Comparison of ENCODE assay signal across 16 cellular contexts in genomic region chr4:168421055-168421454, GRCh38. TPM values are rescaled to one million over a fixed set of nuclear protein-coding genes. Genes with fewer than 3 reads are reported as not detected.
DNase-seq lines count a peak whose midpoint lies in the region; ATAC-seq, FAIRE-seq and TF ChIP-seq lines count a peak whose summit lies in the region.
"Had no signal": no experiment of that assay in that cellular context is flagged by ENCODE, and none has a peak within 500 bp of the region (broad histone marks: within the 10 kb centered on the region; RNA-seq: fewer than 3 reads in every experiment).

No MANE protein-coding gene starts in this region.

- no peak for DNase-seq in activated CD8-positive, alpha-beta memory T cell treated with anti-CD3 and anti-CD28 coated beads, Interleukin-2, amount 10 ng/mL, durations not matched to agents 7 days and 5 days
- no peak for DNase-seq in activated CD8-positive, alpha-beta memory T cell treated with anti-CD3 and anti-CD28 coated beads, Interleukin-2, amount 50 U/mL, for 4 hours
- DNase-seq in A549 (ENCODE audit: low read depth in 1 of 2, low spot score in 1 of 2) (no peak), cerebellar cortex (ENCODE audit: low spot score) (no peak)
- no peak for DNase-seq in activated naive CD8-positive, alpha-beta T cell treated with anti-CD3 and anti-CD28 coated beads, Interleukin-2, amount 10 ng/mL, durations not matched to agents 7 days and 5 days
- DNase-seq in stimulated activated effector memory CD8-positive, alpha-beta T cell treated with anti-CD3 and anti-CD28 coated beads, Interleukin-12 subunit alpha, Interleukin-12 subunit beta, amount 100 ng/mL, for 72 hours (ENCODE audit: low spot score in 2 of 2) = no peak
- DNase-seq: 8988T; CD8-positive, alpha-beta T cell; COR-L47; DND-41; H9 had no signal

- no peak for TF ChIP-seq CTCF in A549 (IDR thresholded peaks at IDR 0.05)

- peaks cover 85% of the 10 kb centered on the region for H3K36me3 Mint-ChIP-seq in activated CD8-positive, alpha-beta memory T cell treated with anti-CD3 and anti-CD28 coated beads, Interleukin-2, amount 10 ng/mL, durations not matched to agents 7 days and 5 days
- peaks cover 58% of the 10 kb centered on the region for H3K36me3 Mint-ChIP-seq in activated naive CD8-positive, alpha-beta T cell treated with anti-CD3 and anti-CD28 coated beads, Interleukin-2, amount 10 ng/mL, durations not matched to agents 7 days and 5 days
- peaks cover 48% of the 10 kb centered on the region for H3K36me3 Mint-ChIP-seq in stimulated activated effector memory CD8-positive, alpha-beta T cell treated with anti-CD3 and anti-CD28 coated beads, Interleukin-12 subunit alpha, Interleukin-12 subunit beta, amount 100 ng/mL, for 72 hours

- no peaks in the 10 kb centered on the region for H3K27me3 Mint-ChIP-seq in activated CD8-positive, alpha-beta memory T cell treated with anti-CD3 and anti-CD28 coated beads, Interleukin-2, amount 10 ng/mL, durations not matched to agents 7 days and 5 days
- H3K27me3 Mint-ChIP-seq in activated naive CD8-positive, alpha-beta T cell treated with anti-CD3 and anti-CD28 coated beads, Interleukin-2, amount 10 ng/mL, durations not matched to agents 7 days and 5 days = no peaks in the 10 kb centered on the region
- H3K27me3 Mint-ChIP-seq: B cell, IgD-negative memory B cell had no signal

- no peak overlapping the region for H3K4me2 ChIP-seq in A549

- CTCF ChIA-PET in activated CD8-positive, alpha-beta memory T cell treated with anti-CD3 and anti-CD28 coated beads, Interleukin-2, amount 10 ng/mL, durations not matched to agents 7 days and 5 days (lab: Charles Lee) = no interaction called here
- CTCF ChIA-PET in A549 (lab: Yijun Ruan, JAX) = no interaction called here

- FAIRE-seq in A549 (lab: Jason Lieb, UNC) = no peak

- ATAC-seq in activated CD8-positive, alpha-beta memory T cell treated with anti-CD3 and anti-CD28 coated beads, Interleukin-2, amount 10 ng/mL, durations not matched to agents 7 days and 5 days = no peak
- ATAC-seq in A549 = no peak
- ATAC-seq in activated naive CD8-positive, alpha-beta T cell treated with anti-CD3 and anti-CD28 coated beads, Interleukin-2, amount 10 ng/mL, durations not matched to agents 7 days and 5 days (ENCODE audit: low read depth) = no peak
- no peak for ATAC-seq in stimulated activated effector memory CD8-positive, alpha-beta T cell treated with anti-CD3 and anti-CD28 coated beads, Interleukin-12 subunit alpha, Interleukin-12 subunit beta, amount 100 ng/mL, for 72 hours
- ATAC-seq in HG03571 (IDR thresholded peaks at IDR 0.05; ENCODE audit: unreplicated experiment) = no peak
- ATAC-seq: CD8-positive, alpha-beta T cell had no signal

- no peaks in the 10 kb centered on the region for H3K9me3 ChIP-seq in A549

- no peak for TF ChIP-seq RAD21 in A549 (conservative IDR thresholded peaks at IDR 0.05 in 1 of 2, IDR thresholded peaks at IDR 0.05 in 1 of 2)

- no peak overlapping the region for H3K4me3 ChIP-seq in A549
- H3K4me3 ChIP-seq: GM23248 had no signal

- TF ChIP-seq POLR2A in A549 (IDR thresholded peaks at IDR 0.05; ENCODE audit: low read length) = no peak

- H3K27ac ChIP-seq in A549 = peak overlapping the region; percentile 58 to 68; a peak in 4 of 6 replicates
- H3K27ac ChIP-seq: C4-2B, GM23248 had no signal

- 94% methylated on average over 3 of the region's 3 CpGs for WGBS in A549 (ENCODE audit: missing lambda C conversion rate)

- TF ChIP-seq EP300 in A549 (IDR thresholded peaks at IDR 0.05) = no peak

- no peaks in the 10 kb centered on the region for H3K9me3 Mint-ChIP-seq in activated CD8-positive, alpha-beta memory T cell treated with anti-CD3 and anti-CD28 coated beads, Interleukin-2, amount 10 ng/mL, durations not matched to agents 7 days and 5 days (ENCODE audit: low read depth)
- H3K9me3 Mint-ChIP-seq in activated naive CD8-positive, alpha-beta T cell treated with anti-CD3 and anti-CD28 coated beads, Interleukin-2, amount 10 ng/mL, durations not matched to agents 7 days and 5 days = no peaks in the 10 kb centered on the region
- no peaks in the 10 kb centered on the region for H3K9me3 Mint-ChIP-seq in stimulated activated effector memory CD8-positive, alpha-beta T cell treated with anti-CD3 and anti-CD28 coated beads, Interleukin-12 subunit alpha, Interleukin-12 subunit beta, amount 100 ng/mL, for 72 hours
- H3K9me3 Mint-ChIP-seq: CD8-positive, alpha-beta T cell; H9; IgD-negative memory B cell had no signal

- POLR2A ChIA-PET in A549 (lab: Yijun Ruan, JAX) = no interaction called here
- POLR2A ChIA-PET in activated naive CD8-positive, alpha-beta T cell treated with anti-CD3 and anti-CD28 coated beads, Interleukin-2, amount 10 ng/mL, durations not matched to agents 7 days and 5 days (lab: Charles Lee) = no interaction called here

- H3K4me1 Mint-ChIP-seq in activated CD8-positive, alpha-beta memory T cell treated with anti-CD3 and anti-CD28 coated beads, Interleukin-2, amount 10 ng/mL, durations not matched to agents 7 days and 5 days = peaks cover 16% of the 10 kb centered on the region
- peaks cover 13% of the 10 kb centered on the region for H3K4me1 Mint-ChIP-seq in activated naive CD8-positive, alpha-beta T cell treated with anti-CD3 and anti-CD28 coated beads, Interleukin-2, amount 10 ng/mL, durations not matched to agents 7 days and 5 days
- H3K4me1 Mint-ChIP-seq in stimulated activated effector memory CD8-positive, alpha-beta T cell treated with anti-CD3 and anti-CD28 coated beads, Interleukin-12 subunit alpha, Interleukin-12 subunit beta, amount 100 ng/mL, for 72 hours = peaks cover 6% of the 10 kb centered on the region
- H3K4me1 Mint-ChIP-seq: B cell, IgD-negative memory B cell had no signal

- H3K4me1 ChIP-seq in A549 = peaks cover 12% of the 10 kb centered on the region

- peak overlapping the region; percentile 11 for H3K27ac Mint-ChIP-seq in activated CD8-positive, alpha-beta memory T cell treated with anti-CD3 and anti-CD28 coated beads, Interleukin-2, amount 10 ng/mL, durations not matched to agents 7 days and 5 days
- H3K27ac Mint-ChIP-seq in activated naive CD8-positive, alpha-beta T cell treated with anti-CD3 and anti-CD28 coated beads, Interleukin-2, amount 10 ng/mL, durations not matched to agents 7 days and 5 days = peak overlapping the region; percentile 55
- H3K27ac Mint-ChIP-seq in stimulated activated effector memory CD8-positive, alpha-beta T cell treated with anti-CD3 and anti-CD28 coated beads, Interleukin-12 subunit alpha, Interleukin-12 subunit beta, amount 100 ng/mL, for 72 hours = peak overlapping the region; percentile 18
- H3K27ac Mint-ChIP-seq: B cell; CD8-positive, alpha-beta T cell; H9; IgD-negative memory B cell had no signal

- no peak overlapping the region for H3K4me3 Mint-ChIP-seq in activated CD8-positive, alpha-beta memory T cell treated with anti-CD3 and anti-CD28 coated beads, Interleukin-2, amount 10 ng/mL, durations not matched to agents 7 days and 5 days
- no peak overlapping the region for H3K4me3 Mint-ChIP-seq in activated naive CD8-positive, alpha-beta T cell treated with anti-CD3 and anti-CD28 coated beads, Interleukin-2, amount 10 ng/mL, durations not matched to agents 7 days and 5 days
- no peak overlapping the region for H3K4me3 Mint-ChIP-seq in stimulated activated effector memory CD8-positive, alpha-beta T cell treated with anti-CD3 and anti-CD28 coated beads, Interleukin-12 subunit alpha, Interleukin-12 subunit beta, amount 100 ng/mL, for 72 hours
- H3K4me3 Mint-ChIP-seq: B cell; CD8-positive, alpha-beta T cell; H9; IgD-negative memory B cell had no signal

TF ChIP-seq in A549, 52 proteins besides CTCF, POLR2A, EP300 and RAD21:
- TF ChIP-seq NPAS2 (CRISPR knock-in tag; IDR thresholded peaks at IDR 0.05; ENCODE audit: borderline replicate concordance) = no peak
- peak; percentile 7 for TF ChIP-seq MAFK (IDR thresholded peaks at IDR 0.05; ENCODE audit: partially characterized antibody)
TF ChIP-seq in A549: peak in this region for 1.

RNA-seq across cellular contexts. Expression of gene DDX60L, which starts 59.2 kb away (rescaled TPM):
- total RNA-seq in activated CD8-positive, alpha-beta memory T cell treated with anti-CD3 and anti-CD28 coated beads, Interleukin-2, amount 10 ng/mL, durations not matched to agents 7 days and 5 days = 100 to 1,000 TPM in 1 of 2 experiments, 10 to 100 TPM in 1; 51.7 to 123 TPM
- 15.4 and 20.5 TPM in 2 replicates for polyA plus RNA-seq in A549 (2011; rRNA removed)
- polyA plus RNA-seq in A549 (2012; cell fraction: cytosol; rRNA removed) = 3.8 and 4.5 TPM in 2 replicates
- polyA plus RNA-seq in A549 (2012; cell fraction: nucleus; rRNA removed) = 3.9 and 8.1 TPM in 2 replicates
- polyA plus RNA-seq in A549 (2017; fragmentation: RNase III; extraction: RNeasy Plus Mini Kit Qiagen cat#74134 plus additional on column Dnase treatment) = 11.1 to 12.2 TPM (median 12.0 TPM) in 3 replicates
- 13.0 and 23.2 TPM in 2 replicates for polyA minus RNA-seq in A549 (2011; rRNA and poly(A)+ RNA removed)
- 10 to 100 TPM; 87.2 to 89.1 TPM for total RNA-seq in activated naive CD8-positive, alpha-beta T cell treated with anti-CD3 and anti-CD28 coated beads, Interleukin-2, amount 10 ng/mL, durations not matched to agents 7 days and 5 days
